Comparison of ENCODE assay signal across 11 cellular contexts in genomic region chr1:161196521-161197451, GRCh38. TPM values are rescaled to one million over a fixed set of nuclear protein-coding genes. Genes with fewer than 3 reads are reported as not detected.
DNase-seq lines count a peak whose midpoint lies in the region; ATAC-seq, FAIRE-seq and TF ChIP-seq lines count a peak whose summit lies in the region.
"Had no signal": no experiment of that assay in that cellular context is flagged by ENCODE, and none has a peak within 500 bp of the region (broad histone marks: within the 10 kb centered on the region; RNA-seq: fewer than 3 reads in every experiment).

No MANE protein-coding gene starts in this region.

- dilution Hi-C loops in endothelial cell of umbilical vein (cut with MboI; ENCODE audit: extremely low pct_ligation_motif_present, low sequenced_read_pairs), result no loop called here

- peak overlapping the region; percentile 47 for H3K4me2 ChIP-seq in endothelial cell of umbilical vein (ENCODE audit: insufficient read depth, low read length)

- POLR2A ChIA-PET in endothelial cell of umbilical vein (lab: Charles Lee), result no interaction called here
- POLR2A ChIA-PET in naive thymus-derived CD8-positive, alpha-beta T cell (lab: Charles Lee), result interaction anchor here (0.6 to 3.5 kb wide), 6 partner anchors 10 to 110 kb away, joined by 4 to 25 read pairs (median 7); partner anchors contain the start of genes PPOX and TOMM40L

- H4K20me1 ChIP-seq in endothelial cell of umbilical vein (replicated peaks; ENCODE audit: control insufficient read depth, extremely low read depth, insufficient read depth, low read length), result no peaks in the 10 kb centered on the region

- DNase-seq in activated naive CD4-positive, alpha-beta T cell treated with anti-CD3 and anti-CD28 coated beads, Interleukin-2, amount 10 ng/mL, durations not matched to agents 7 days and 5 days, result no peak
- no peak for DNase-seq in activated naive CD4-positive, alpha-beta T cell (lab: John Stamatoyannopoulos, UW)
- peak; percentile 39 for DNase-seq in endothelial cell of umbilical vein (ENCODE audit: low read depth, low spot score)
- peak; percentile 68 to 73 for DNase-seq in uterus
- no peak for DNase-seq in pons (ENCODE audit: low spot score)
- DNase-seq in naive thymus-derived CD8-positive, alpha-beta T cell, result no peak
- DNase-seq in DMS53 (lab: John Stamatoyannopoulos, UW), result no peak

- CTCF ChIA-PET in activated naive CD4-positive, alpha-beta T cell treated with anti-CD3 and anti-CD28 coated beads, Interleukin-2, amount 10 ng/mL, durations not matched to agents 7 days and 5 days (lab: Charles Lee), result interaction anchor here (1.4 kb wide), 1 partner anchor 11 kb away, joined by 5 read pairs; no protein-coding TSS in a partner anchor
- CTCF ChIA-PET in endothelial cell of umbilical vein (lab: Charles Lee), result interaction anchor here (0.6 to 3.2 kb wide), 6 partner anchors 30 to 193 kb away, joined by 3 to 35 read pairs (median 6); partner anchors contain the start of genes PPOX and TOMM40L

- intact Hi-C loops in endothelial cell of umbilical vein (cut with micrococcal nuclease), result no loop called here
- intact Hi-C loops in uterus (cut with DNase I; ENCODE audit: low total_unique reads), result no loop called here

- H3K9me3 Mint-ChIP-seq in activated naive CD4-positive, alpha-beta T cell treated with anti-CD3 and anti-CD28 coated beads, Interleukin-2, amount 10 ng/mL, durations not matched to agents 7 days and 5 days, result no peaks in the 10 kb centered on the region
- no peaks in the 10 kb centered on the region for H3K9me3 Mint-ChIP-seq in naive thymus-derived CD8-positive, alpha-beta T cell
- H3K9me3 Mint-ChIP-seq: CD14-positive monocyte had no signal

- H3K4me3 Mint-ChIP-seq in activated naive CD4-positive, alpha-beta T cell treated with anti-CD3 and anti-CD28 coated beads, Interleukin-2, amount 10 ng/mL, durations not matched to agents 7 days and 5 days, result no peak overlapping the region
- no peak overlapping the region for H3K4me3 Mint-ChIP-seq in naive thymus-derived CD8-positive, alpha-beta T cell

- H3K9me3 ChIP-seq in endothelial cell of umbilical vein (replicated peaks; ENCODE audit: control insufficient read depth, insufficient read depth, low read length), result no peaks in the 10 kb centered on the region
- no peaks in the 10 kb centered on the region for H3K9me3 ChIP-seq in mucosa of stomach (ENCODE audit: control insufficient read depth, low read length)
- H3K9me3 ChIP-seq in uterus, result no peaks in the 10 kb centered on the region

- H3K9ac ChIP-seq in endothelial cell of umbilical vein (replicated peaks; ENCODE audit: extremely low read depth, insufficient read depth, low read length), result peak overlapping the region; percentile 42
- H3K9ac ChIP-seq in mucosa of stomach (ENCODE audit: low read length), result peak overlapping the region; percentile 45

- H3K27me3 Mint-ChIP-seq in activated naive CD4-positive, alpha-beta T cell treated with anti-CD3 and anti-CD28 coated beads, Interleukin-2, amount 10 ng/mL, durations not matched to agents 7 days and 5 days, result no peaks in the 10 kb centered on the region
- H3K27me3 Mint-ChIP-seq in naive thymus-derived CD8-positive, alpha-beta T cell, result no peaks in the 10 kb centered on the region

- H3K4me1 ChIP-seq in endothelial cell of umbilical vein (ENCODE audit: control insufficient read depth, extremely low read depth, insufficient read depth, low read length), result peaks cover 54% of the 10 kb centered on the region
- peaks cover 35% of the 10 kb centered on the region for H3K4me1 ChIP-seq in mucosa of stomach (ENCODE audit: control insufficient read depth, insufficient read depth, low read length)
- H3K4me1 ChIP-seq in uterus, result peaks cover 17 to 31% of the 10 kb centered on the region in 2 donors

- TF ChIP-seq CTCF in endothelial cell of umbilical vein (IDR thresholded peaks at IDR 0.05; ENCODE audit: extremely low read depth in 1 of 2, insufficient read depth in 1 of 2, low read depth in 1 of 2, low read length in 2 of 2) (no peak), uterus (IDR thresholded peaks at IDR 0.05) (no peak)

- peak overlapping the region; percentile 55 for H3K27ac Mint-ChIP-seq in activated naive CD4-positive, alpha-beta T cell treated with anti-CD3 and anti-CD28 coated beads, Interleukin-2, amount 10 ng/mL, durations not matched to agents 7 days and 5 days
- H3K27ac Mint-ChIP-seq in naive thymus-derived CD8-positive, alpha-beta T cell, result peak overlapping the region in 2 of 10 donors; percentile 13 to 52

- H3K4me3 ChIP-seq in endothelial cell of umbilical vein (replicated peaks in 1 of 3; ENCODE audit: insufficient read depth in 1 of 3, low read depth in 1 of 3, low read length in 3 of 3) (peak overlapping the region; percentile 26 to 51 (median 40)), mucosa of stomach (ENCODE audit: low read length) (no peak overlapping the region), uterus (peak overlapping the region; percentile 18 to 40)

- BruUV-seq in endothelial cell of umbilical vein (replicated peaks; lab: Mats Ljungman, UMichigan), result no TSS peak

- peaks cover 70% of the 10 kb centered on the region for H3K4me1 Mint-ChIP-seq in activated naive CD4-positive, alpha-beta T cell treated with anti-CD3 and anti-CD28 coated beads, Interleukin-2, amount 10 ng/mL, durations not matched to agents 7 days and 5 days
- peaks cover 25 to 72% (median 60%) of the 10 kb centered on the region in 4 donors for H3K4me1 Mint-ChIP-seq in naive thymus-derived CD8-positive, alpha-beta T cell

- no peak for TF ChIP-seq POLR2A in endothelial cell of umbilical vein (IDR thresholded peaks at IDR 0.05; ENCODE audit: low read depth, low read length)
- TF ChIP-seq POLR2A in uterus (IDR thresholded peaks at IDR 0.05), result peak; percentile 14 to 30

- H3K27me3 ChIP-seq in endothelial cell of umbilical vein (ENCODE audit: control insufficient read depth in 2 of 2, insufficient read depth in 2 of 2, low read length in 2 of 2) (no peaks in the 10 kb centered on the region), mucosa of stomach (ENCODE audit: control insufficient read depth, insufficient read depth, low read length) (peaks cover 3% of the 10 kb centered on the region), uterus (no peaks in the 10 kb centered on the region)

- H2AFZ ChIP-seq in endothelial cell of umbilical vein (ENCODE audit: low read depth, low read length), result peak overlapping the region; percentile 1

- peaks cover 34% of the 10 kb centered on the region for H3K79me2 ChIP-seq in endothelial cell of umbilical vein (ENCODE audit: control insufficient read depth, insufficient read depth, low read length)

- H3K9me1 ChIP-seq in endothelial cell of umbilical vein (replicated peaks; ENCODE audit: control insufficient read depth, extremely low read depth, insufficient read depth, low read length), result no peaks in the 10 kb centered on the region

- no peaks in the 10 kb centered on the region for H3K36me3 Mint-ChIP-seq in activated naive CD4-positive, alpha-beta T cell treated with anti-CD3 and anti-CD28 coated beads, Interleukin-2, amount 10 ng/mL, durations not matched to agents 7 days and 5 days
- no peaks in the 10 kb centered on the region for H3K36me3 Mint-ChIP-seq in naive thymus-derived CD8-positive, alpha-beta T cell
- H3K36me3 Mint-ChIP-seq: CD14-positive monocyte had no signal

- peak overlapping the region; percentile 30 for H3K27ac ChIP-seq in endothelial cell of umbilical vein (ENCODE audit: insufficient read depth, low read depth, low read length)
- H3K27ac ChIP-seq in uterus, result peak overlapping the region; percentile 98 to 99
- H3K27ac ChIP-seq: epithelial cell of prostate had no signal

- H3K36me3 ChIP-seq in endothelial cell of umbilical vein (ENCODE audit: control insufficient read depth in 2 of 2, extremely low read depth in 1 of 2, insufficient read depth in 2 of 2, low read length in 2 of 2) (peaks cover 0 to 3% of the 10 kb centered on the region in 2 experiments), mucosa of stomach (ENCODE audit: control insufficient read depth, insufficient read depth, low read length) (no peaks in the 10 kb centered on the region), uterus (no peaks in the 10 kb centered on the region)

- no peak for FAIRE-seq in endothelial cell of umbilical vein (lab: Jason Lieb, UNC)
- FAIRE-seq: TTC549 had no signal

- no peak for ATAC-seq in naive thymus-derived CD8-positive, alpha-beta T cell

RNA-seq across cellular contexts. Expression of gene ADAMTS4, which starts 2.1 kb away (rescaled TPM):
- total RNA-seq in endothelial cell of umbilical vein (8.9 and 13.6 TPM in 2 replicates), uterus (10 to 100 TPM in 3 of 4 donors, 1 to 10 TPM in 1; 1.3 to 41.5 (median 10.9) TPM)
- 2.5 and 2.6 TPM in 2 replicates for polyA plus RNA-seq in endothelial cell of umbilical vein
- 1.1 and 1.4 TPM in 2 replicates for polyA plus RNA-seq in endothelial cell of umbilical vein (2011; cell fraction: cytosol; rRNA removed)
- polyA plus RNA-seq in endothelial cell of umbilical vein (2011; cell fraction: nucleus; rRNA removed), result 2.7 and 3.4 TPM in 2 replicates
- 11.6 and 12.1 TPM in 2 replicates for polyA plus RNA-seq in endothelial cell of umbilical vein (2012)
- 3.5 and 13.4 TPM in 2 replicates for polyA minus RNA-seq in endothelial cell of umbilical vein
- 0.41 TPM for polyA minus RNA-seq in endothelial cell of umbilical vein (2011; cell fraction: cytosol; rRNA and poly(A)+ RNA removed)
- polyA minus RNA-seq in endothelial cell of umbilical vein (2011; cell fraction: nucleus; rRNA and poly(A)+ RNA removed), result 7.3 and 7.8 TPM in 2 replicates
- 1 to 10 TPM; 4.8 to 7.0 TPM for total RNA-seq in naive thymus-derived CD8-positive, alpha-beta T cell
- polyA plus RNA-seq in naive thymus-derived CD8-positive, alpha-beta T cell, result under 1 TPM; 0.07 to 0.34 (median 0.22) TPM

RNA-seq across cellular contexts. Expression of gene NDUFS2, which starts 5.4 kb away (rescaled TPM):
- total RNA-seq in endothelial cell of umbilical vein (95.1 and 99.7 TPM in 2 replicates), uterus (100 to 1,000 TPM in 1 of 4 donors, 10 to 100 TPM in 3; 43.8 to 107 (median 93.9) TPM)
- 101 and 130 TPM in 2 replicates for polyA plus RNA-seq in endothelial cell of umbilical vein
- 119 and 125 TPM in 2 replicates for polyA plus RNA-seq in endothelial cell of umbilical vein (2011; cell fraction: cytosol; rRNA removed)
- polyA plus RNA-seq in endothelial cell of umbilical vein (2011; cell fraction: nucleus; rRNA removed), result 133 and 144 TPM in 2 replicates
- polyA plus RNA-seq in endothelial cell of umbilical vein (2012), result 97.3 and 104 TPM in 2 replicates
- 209 and 223 TPM in 2 replicates for polyA minus RNA-seq in endothelial cell of umbilical vein
- 114 TPM for polyA minus RNA-seq in endothelial cell of umbilical vein (2011; cell fraction: cytosol; rRNA and poly(A)+ RNA removed)
- 68.0 and 89.1 TPM in 2 replicates for polyA minus RNA-seq in endothelial cell of umbilical vein (2011; cell fraction: nucleus; rRNA and poly(A)+ RNA removed)
- total RNA-seq in naive thymus-derived CD8-positive, alpha-beta T cell, result 100 to 1,000 TPM; 126 to 127 TPM
- polyA plus RNA-seq in naive thymus-derived CD8-positive, alpha-beta T cell, result 100 to 1,000 TPM in 1 of 3 donors, 10 to 100 TPM in 2; 78.6 to 106 (median 95.4) TPM

RNA-seq across cellular contexts. Expression of gene FCER1G, which starts 18.3 kb away (rescaled TPM):
- total RNA-seq in endothelial cell of umbilical vein, result 1.6 and 2.2 TPM in 2 replicates
- polyA plus RNA-seq in endothelial cell of umbilical vein, result 1.1 and 1.3 TPM in 2 replicates
- polyA plus RNA-seq in endothelial cell of umbilical vein (2011; cell fraction: cytosol; rRNA removed), result 0.57 and 0.63 TPM in 2 replicates
- 1.9 and 2.4 TPM in 2 replicates for polyA plus RNA-seq in endothelial cell of umbilical vein (2011; cell fraction: nucleus; rRNA removed)
- 0.60 TPM in 1 of 2 replicates, not detected in the other for polyA plus RNA-seq in endothelial cell of umbilical vein (2012)
- 0.93 TPM in 1 of 2 replicates, not detected in the other for polyA minus RNA-seq in endothelial cell of umbilical vein
- not detected for polyA minus RNA-seq in endothelial cell of umbilical vein (2011; cell fraction: cytosol; rRNA and poly(A)+ RNA removed)
- 1.5 TPM in 1 of 2 replicates, not detected in the other for polyA minus RNA-seq in endothelial cell of umbilical vein (2011; cell fraction: nucleus; rRNA and poly(A)+ RNA removed)
- total RNA-seq in uterus, result 10 to 100 TPM in 3 of 4 donors, 1 to 10 TPM in 1; 1.3 to 39.4 (median 12.6) TPM
- 10 to 100 TPM; 27.7 to 31.8 TPM for total RNA-seq in naive thymus-derived CD8-positive, alpha-beta T cell
- polyA plus RNA-seq in naive thymus-derived CD8-positive, alpha-beta T cell, result 100 to 1,000 TPM in 1 of 3 donors, 10 to 100 TPM in 2; 67.1 to 107 (median 84.4) TPM

RNA-seq across cellular contexts. Expression of gene B4GALT3, which starts 19.5 kb away (rescaled TPM):
- total RNA-seq in endothelial cell of umbilical vein (39.5 and 39.8 TPM in 2 replicates), uterus (10 to 100 TPM in 3 of 4 donors, 1 to 10 TPM in 1; 1.0 to 23.9 (median 19.9) TPM)
- 55.5 and 60.4 TPM in 2 replicates for polyA plus RNA-seq in endothelial cell of umbilical vein
- polyA plus RNA-seq in endothelial cell of umbilical vein (2011; cell fraction: cytosol; rRNA removed), result 43.9 and 47.0 TPM in 2 replicates
- 46.1 and 53.2 TPM in 2 replicates for polyA plus RNA-seq in endothelial cell of umbilical vein (2011; cell fraction: nucleus; rRNA removed)
- polyA plus RNA-seq in endothelial cell of umbilical vein (2012), result 36.9 and 38.5 TPM in 2 replicates
- 22.8 and 24.6 TPM in 2 replicates for polyA minus RNA-seq in endothelial cell of umbilical vein
- polyA minus RNA-seq in endothelial cell of umbilical vein (2011; cell fraction: cytosol; rRNA and poly(A)+ RNA removed), result 18.3 TPM
- 13.6 and 14.2 TPM in 2 replicates for polyA minus RNA-seq in endothelial cell of umbilical vein (2011; cell fraction: nucleus; rRNA and poly(A)+ RNA removed)
- total RNA-seq in naive thymus-derived CD8-positive, alpha-beta T cell, result 10 to 100 TPM; 81.0 to 97.4 TPM
- 10 to 100 TPM; 35.4 to 49.9 (median 37.6) TPM for polyA plus RNA-seq in naive thymus-derived CD8-positive, alpha-beta T cell

RNA-seq across cellular contexts. Expression of gene APOA2, which starts 26.6 kb away (rescaled TPM):
- not detected in 2 replicates for total RNA-seq in endothelial cell of umbilical vein
- polyA plus RNA-seq in endothelial cell of umbilical vein, result not detected in 2 replicates
- not detected in 2 replicates for polyA plus RNA-seq in endothelial cell of umbilical vein (2011; cell fraction: cytosol; rRNA removed)
- polyA plus RNA-seq in endothelial cell of umbilical vein (2011; cell fraction: nucleus; rRNA removed), result not detected in 2 replicates
- polyA plus RNA-seq in endothelial cell of umbilical vein (2012), result 0.84 TPM in 1 of 2 replicates, not detected in the other
- polyA minus RNA-seq in endothelial cell of umbilical vein, result not detected in 2 replicates
- not detected for polyA minus RNA-seq in endothelial cell of umbilical vein (2011; cell fraction: cytosol; rRNA and poly(A)+ RNA removed)
- not detected in 2 replicates for polyA minus RNA-seq in endothelial cell of umbilical vein (2011; cell fraction: nucleus; rRNA and poly(A)+ RNA removed)
- not detected for total RNA-seq in uterus
- not detected for total RNA-seq in naive thymus-derived CD8-positive, alpha-beta T cell
- polyA plus RNA-seq in naive thymus-derived CD8-positive, alpha-beta T cell, result not detected
- polyA plus RNA-seq: CD14-positive monocyte had no signal

Comparison
In these comparisons a context has a peak if more than half of its experiments do, and no peak if none do; other contexts are left out.
1. DNase-seq: peak in endothelial cell of umbilical vein (single experiment) and uterus (2 of 2); none in activated naive CD4-positive, alpha-beta T cell treated with anti-CD3 and anti-CD28 coated beads, Interleukin-2, amount 10 ng/mL, durations not matched to agents 7 days and 5 days (single experiment), activated naive CD4-positive, alpha-beta T cell (0 of 4), pons (single experiment), naive thymus-derived CD8-positive, alpha-beta T cell (0 of 10) and DMS53 (single experiment).